Comparison of ENCODE assay signal across 1 cellular context in the genomic region with DNA sequence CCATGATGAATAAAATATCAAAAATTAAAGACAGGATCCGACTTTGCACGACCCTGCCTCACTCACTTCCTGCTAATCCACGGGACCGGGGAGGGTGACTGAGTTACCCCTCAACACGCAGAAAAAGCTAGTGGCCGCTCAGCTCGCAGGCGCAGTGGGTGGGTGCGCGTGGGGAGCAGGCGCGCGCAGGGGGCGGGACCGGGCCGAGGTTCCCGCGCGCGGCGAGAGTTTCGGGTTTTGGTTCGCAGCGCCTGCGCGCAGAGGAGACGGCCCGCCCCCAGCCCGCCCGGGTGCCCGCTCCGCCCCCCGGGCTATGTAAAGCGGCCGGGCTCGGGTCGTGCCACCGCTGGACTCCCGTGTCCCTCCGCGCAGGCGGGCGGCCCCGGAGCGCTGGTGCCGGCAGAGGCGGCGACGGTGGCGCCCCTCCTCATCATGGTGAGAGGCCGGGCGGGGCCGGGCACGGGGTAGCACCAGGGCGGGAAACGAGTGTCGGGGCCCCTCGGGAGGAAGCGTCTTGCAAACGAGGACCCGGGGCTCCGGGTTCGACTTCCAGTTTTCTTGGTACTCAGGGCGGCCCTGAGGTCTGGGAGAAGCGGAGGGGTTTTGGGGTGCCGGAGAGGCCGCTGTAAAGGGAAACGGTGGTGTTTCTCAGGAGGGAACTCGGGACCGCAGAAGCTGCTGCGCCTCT.
TF ChIP-seq lines count a peak whose summit lies in the region.

A gene (plus strand): TSS at position 343 of the 688 bp plus-strand sequence. CDS start 90 bp downstream, at position 433.

TF ChIP-seq in HepG2, 621 proteins besides CTCF, POLR2A, EP300 and RAD21 (continued from another document and continues in another):
- TF ChIP-seq SALL1 (CRISPR knock-in tag; IDR thresholded peaks at IDR 0.05), result peak; percentile 74
- TF ChIP-seq XRCC5 (optimal IDR thresholded peaks at IDR 0.05; ENCODE audit: low read length), result no peak
- no peak; the same call in 1 of the 2 replicates for TF ChIP-seq ZNF335 (CRISPR knock-in tag; IDR thresholded peaks at IDR 0.05)
- TF ChIP-seq, protein P1, sequence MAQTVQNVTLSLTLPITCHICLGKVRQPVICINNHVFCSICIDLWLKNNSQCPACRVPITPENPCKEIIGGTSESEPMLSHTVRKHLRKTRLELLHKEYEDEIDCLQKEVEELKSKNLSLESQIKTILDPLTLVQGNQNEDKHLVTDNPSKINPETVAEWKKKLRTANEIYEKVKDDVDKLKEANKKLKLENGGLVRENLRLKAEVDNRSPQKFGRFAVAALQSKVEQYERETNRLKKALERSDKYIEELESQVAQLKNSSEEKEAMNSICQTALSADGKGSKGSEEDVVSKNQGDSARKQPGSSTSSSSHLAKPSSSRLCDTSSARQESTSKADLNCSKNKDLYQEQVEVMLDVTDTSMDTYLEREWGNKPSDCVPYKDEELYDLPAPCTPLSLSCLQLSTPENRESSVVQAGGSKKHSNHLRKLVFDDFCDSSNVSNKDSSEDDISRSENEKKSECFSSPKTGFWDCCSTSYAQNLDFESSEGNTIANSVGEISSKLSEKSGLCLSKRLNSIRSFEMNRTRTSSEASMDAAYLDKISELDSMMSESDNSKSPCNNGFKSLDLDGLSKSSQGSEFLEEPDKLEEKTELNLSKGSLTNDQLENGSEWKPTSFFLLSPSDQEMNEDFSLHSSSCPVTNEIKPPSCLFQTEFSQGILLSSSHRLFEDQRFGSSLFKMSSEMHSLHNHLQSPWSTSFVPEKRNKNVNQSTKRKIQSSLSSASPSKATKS (CRISPR knock-in tag; IDR thresholded peaks at IDR 0.05), result no peak
- peak; percentile 90 for TF ChIP-seq ZSCAN21 (CRISPR knock-in tag; IDR thresholded peaks at IDR 0.05; ENCODE audit: borderline replicate concordance)
- no peak; the same call in 1 of the 2 replicates for TF ChIP-seq ZNF138 (CRISPR knock-in tag; IDR thresholded peaks at IDR 0.05; ENCODE audit: low read depth)
- TF ChIP-seq ISX (CRISPR knock-in tag; conservative IDR thresholded peaks at IDR 0.05), result peak; percentile 95
- TF ChIP-seq ZBTB20 (CRISPR knock-in tag; IDR thresholded peaks at IDR 0.05; ENCODE audit: borderline replicate concordance, low read depth), result no peak
- TF ChIP-seq, protein P2, sequence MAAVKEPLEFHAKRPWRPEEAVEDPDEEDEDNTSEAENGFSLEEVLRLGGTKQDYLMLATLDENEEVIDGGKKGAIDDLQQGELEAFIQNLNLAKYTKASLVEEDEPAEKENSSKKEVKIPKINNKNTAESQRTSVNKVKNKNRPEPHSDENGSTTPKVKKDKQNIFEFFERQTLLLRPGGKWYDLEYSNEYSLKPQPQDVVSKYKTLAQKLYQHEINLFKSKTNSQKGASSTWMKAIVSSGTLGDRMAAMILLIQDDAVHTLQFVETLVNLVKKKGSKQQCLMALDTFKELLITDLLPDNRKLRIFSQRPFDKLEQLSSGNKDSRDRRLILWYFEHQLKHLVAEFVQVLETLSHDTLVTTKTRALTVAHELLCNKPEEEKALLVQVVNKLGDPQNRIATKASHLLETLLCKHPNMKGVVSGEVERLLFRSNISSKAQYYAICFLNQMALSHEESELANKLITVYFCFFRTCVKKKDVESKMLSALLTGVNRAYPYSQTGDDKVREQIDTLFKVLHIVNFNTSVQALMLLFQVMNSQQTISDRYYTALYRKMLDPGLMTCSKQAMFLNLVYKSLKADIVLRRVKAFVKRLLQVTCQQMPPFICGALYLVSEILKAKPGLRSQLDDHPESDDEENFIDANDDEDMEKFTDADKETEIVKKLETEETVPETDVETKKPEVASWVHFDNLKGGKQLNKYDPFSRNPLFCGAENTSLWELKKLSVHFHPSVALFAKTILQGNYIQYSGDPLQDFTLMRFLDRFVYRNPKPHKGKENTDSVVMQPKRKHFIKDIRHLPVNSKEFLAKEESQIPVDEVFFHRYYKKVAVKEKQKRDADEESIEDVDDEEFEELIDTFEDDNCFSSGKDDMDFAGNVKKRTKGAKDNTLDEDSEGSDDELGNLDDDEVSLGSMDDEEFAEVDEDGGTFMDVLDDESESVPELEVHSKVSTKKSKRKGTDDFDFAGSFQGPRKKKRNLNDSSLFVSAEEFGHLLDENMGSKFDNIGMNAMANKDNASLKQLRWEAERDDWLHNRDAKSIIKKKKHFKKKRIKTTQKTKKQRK (IDR thresholded peaks at IDR 0.05; ENCODE audit: low read length), result no peak
- TF ChIP-seq, protein P3, sequence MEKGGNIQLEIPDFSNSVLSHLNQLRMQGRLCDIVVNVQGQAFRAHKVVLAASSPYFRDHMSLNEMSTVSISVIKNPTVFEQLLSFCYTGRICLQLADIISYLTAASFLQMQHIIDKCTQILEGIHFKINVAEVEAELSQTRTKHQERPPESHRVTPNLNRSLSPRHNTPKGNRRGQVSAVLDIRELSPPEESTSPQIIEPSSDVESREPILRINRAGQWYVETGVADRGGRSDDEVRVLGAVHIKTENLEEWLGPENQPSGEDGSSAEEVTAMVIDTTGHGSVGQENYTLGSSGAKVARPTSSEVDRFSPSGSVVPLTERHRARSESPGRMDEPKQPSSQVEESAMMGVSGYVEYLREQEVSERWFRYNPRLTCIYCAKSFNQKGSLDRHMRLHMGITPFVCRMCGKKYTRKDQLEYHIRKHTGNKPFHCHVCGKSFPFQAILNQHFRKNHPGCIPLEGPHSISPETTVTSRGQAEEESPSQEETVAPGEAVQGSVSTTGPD (CRISPR knock-in tag; IDR thresholded peaks at IDR 0.05), result no peak
- peak; percentile 32; the same call in 1 of the 2 replicates for TF ChIP-seq ZNF350 (CRISPR knock-in tag; IDR thresholded peaks at IDR 0.05; ENCODE audit: borderline replicate concordance, low read depth)
- TF ChIP-seq KLF9 (CRISPR knock-in tag; IDR thresholded peaks at IDR 0.05; ENCODE audit: low read depth), result no peak
- peak; percentile 31; the same call in 1 of the 2 replicates for TF ChIP-seq RXRB (CRISPR knock-in tag; IDR thresholded peaks at IDR 0.05; ENCODE audit: borderline replicate concordance)
- no peak; the same call in 1 of the 2 replicates for TF ChIP-seq PRMT3 (CRISPR knock-in tag; IDR thresholded peaks at IDR 0.05; ENCODE audit: borderline replicate concordance, low read depth)
- TF ChIP-seq ZBTB1 (CRISPR knock-in tag; IDR thresholded peaks at IDR 0.05; ENCODE audit: borderline replicate concordance), result no peak
- no peak; the same call in 1 of the 2 replicates for TF ChIP-seq NAIF1 (CRISPR knock-in tag; IDR thresholded peaks at IDR 0.05; ENCODE audit: borderline replicate concordance)
- TF ChIP-seq, protein P4, sequence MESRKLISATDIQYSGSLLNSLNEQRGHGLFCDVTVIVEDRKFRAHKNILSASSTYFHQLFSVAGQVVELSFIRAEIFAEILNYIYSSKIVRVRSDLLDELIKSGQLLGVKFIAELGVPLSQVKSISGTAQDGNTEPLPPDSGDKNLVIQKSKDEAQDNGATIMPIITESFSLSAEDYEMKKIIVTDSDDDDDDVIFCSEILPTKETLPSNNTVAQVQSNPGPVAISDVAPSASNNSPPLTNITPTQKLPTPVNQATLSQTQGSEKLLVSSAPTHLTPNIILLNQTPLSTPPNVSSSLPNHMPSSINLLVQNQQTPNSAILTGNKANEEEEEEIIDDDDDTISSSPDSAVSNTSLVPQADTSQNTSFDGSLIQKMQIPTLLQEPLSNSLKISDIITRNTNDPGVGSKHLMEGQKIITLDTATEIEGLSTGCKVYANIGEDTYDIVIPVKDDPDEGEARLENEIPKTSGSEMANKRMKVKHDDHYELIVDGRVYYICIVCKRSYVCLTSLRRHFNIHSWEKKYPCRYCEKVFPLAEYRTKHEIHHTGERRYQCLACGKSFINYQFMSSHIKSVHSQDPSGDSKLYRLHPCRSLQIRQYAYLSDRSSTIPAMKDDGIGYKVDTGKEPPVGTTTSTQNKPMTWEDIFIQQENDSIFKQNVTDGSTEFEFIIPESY (CRISPR knock-in tag; IDR thresholded peaks at IDR 0.05), result peak; percentile 36; the same call in 1 of the 2 replicates
- no peak; the same call in 1 of the 2 replicates for TF ChIP-seq ZNF484 (CRISPR knock-in tag; IDR thresholded peaks at IDR 0.05; ENCODE audit: borderline replicate concordance, low read depth)
- peak; percentile 68 for TF ChIP-seq YEATS2 (CRISPR knock-in tag; IDR thresholded peaks at IDR 0.05; ENCODE audit: borderline replicate concordance)
- TF ChIP-seq ZNF724P (CRISPR knock-in tag; IDR thresholded peaks at IDR 0.05; ENCODE audit: borderline replicate concordance), result peak; percentile 6; the same call in 1 of the 2 replicates
- peak; percentile 59; the same call in 1 of the 2 replicates for TF ChIP-seq POGZ (CRISPR knock-in tag; IDR thresholded peaks at IDR 0.05)
- TF ChIP-seq PPARG (CRISPR knock-in tag; conservative IDR thresholded peaks at IDR 0.05), result peak; percentile 47; the same call in 1 of the 2 replicates
- no peak for TF ChIP-seq DNMT1 (CRISPR knock-in tag; IDR thresholded peaks at IDR 0.05)
- TF ChIP-seq JUND (CRISPR knock-in tag; IDR thresholded peaks at IDR 0.05), result peak; percentile 42; the same call in 1 of the 2 replicates
- TF ChIP-seq, protein P5, sequence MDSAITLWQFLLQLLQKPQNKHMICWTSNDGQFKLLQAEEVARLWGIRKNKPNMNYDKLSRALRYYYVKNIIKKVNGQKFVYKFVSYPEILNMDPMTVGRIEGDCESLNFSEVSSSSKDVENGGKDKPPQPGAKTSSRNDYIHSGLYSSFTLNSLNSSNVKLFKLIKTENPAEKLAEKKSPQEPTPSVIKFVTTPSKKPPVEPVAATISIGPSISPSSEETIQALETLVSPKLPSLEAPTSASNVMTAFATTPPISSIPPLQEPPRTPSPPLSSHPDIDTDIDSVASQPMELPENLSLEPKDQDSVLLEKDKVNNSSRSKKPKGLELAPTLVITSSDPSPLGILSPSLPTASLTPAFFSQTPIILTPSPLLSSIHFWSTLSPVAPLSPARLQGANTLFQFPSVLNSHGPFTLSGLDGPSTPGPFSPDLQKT (CRISPR knock-in tag; IDR thresholded peaks at IDR 0.05; ENCODE audit: borderline replicate concordance), result no peak
- TF ChIP-seq, protein P6, sequence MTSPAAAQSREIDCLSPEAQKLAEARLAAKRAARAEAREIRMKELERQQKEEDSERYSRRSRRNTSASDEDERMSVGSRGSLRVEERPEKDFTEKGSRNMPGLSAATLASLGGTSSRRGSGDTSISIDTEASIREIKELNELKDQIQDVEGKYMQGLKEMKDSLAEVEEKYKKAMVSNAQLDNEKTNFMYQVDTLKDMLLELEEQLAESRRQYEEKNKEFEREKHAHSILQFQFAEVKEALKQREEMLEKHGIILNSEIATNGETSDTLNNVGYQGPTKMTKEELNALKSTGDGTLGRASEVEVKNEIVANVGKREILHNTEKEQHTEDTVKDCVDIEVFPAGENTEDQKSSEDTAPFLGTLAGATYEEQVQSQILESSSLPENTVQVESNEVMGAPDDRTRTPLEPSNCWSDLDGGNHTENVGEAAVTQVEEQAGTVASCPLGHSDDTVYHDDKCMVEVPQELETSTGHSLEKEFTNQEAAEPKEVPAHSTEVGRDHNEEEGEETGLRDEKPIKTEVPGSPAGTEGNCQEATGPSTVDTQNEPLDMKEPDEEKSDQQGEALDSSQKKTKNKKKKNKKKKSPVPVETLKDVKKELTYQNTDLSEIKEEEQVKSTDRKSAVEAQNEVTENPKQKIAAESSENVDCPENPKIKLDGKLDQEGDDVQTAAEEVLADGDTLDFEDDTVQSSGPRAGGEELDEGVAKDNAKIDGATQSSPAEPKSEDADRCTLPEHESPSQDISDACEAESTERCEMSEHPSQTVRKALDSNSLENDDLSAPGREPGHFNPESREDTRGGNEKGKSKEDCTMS (CRISPR knock-in tag; conservative IDR thresholded peaks at IDR 0.05), result no peak
- peak; percentile 70; the same call in 1 of the 2 replicates for TF ChIP-seq KLF12 (CRISPR knock-in tag; IDR thresholded peaks at IDR 0.05; ENCODE audit: borderline replicate concordance)
- TF ChIP-seq POLR2AphosphoS2 (IDR thresholded peaks at IDR 0.05; ENCODE audit: low read depth, low read length), result peak; percentile 82
- peak; percentile 95 for TF ChIP-seq PHF8 (CRISPR knock-in tag; IDR thresholded peaks at IDR 0.05)
- TF ChIP-seq SALL2 (CRISPR knock-in tag; IDR thresholded peaks at IDR 0.05), result peak; percentile 50; the same call in 1 of the 2 replicates
- 0 out of 2 replicates have a peak, but pooled peaks have one; percentile 37 for TF ChIP-seq JUNB (CRISPR knock-in tag; IDR thresholded peaks at IDR 0.05; ENCODE audit: borderline replicate concordance)
- TF ChIP-seq SAFB2 (CRISPR knock-in tag; IDR thresholded peaks at IDR 0.05; ENCODE audit: borderline replicate concordance, low read depth), result no peak; the same call in 1 of the 2 replicates
- TF ChIP-seq, protein P7, sequence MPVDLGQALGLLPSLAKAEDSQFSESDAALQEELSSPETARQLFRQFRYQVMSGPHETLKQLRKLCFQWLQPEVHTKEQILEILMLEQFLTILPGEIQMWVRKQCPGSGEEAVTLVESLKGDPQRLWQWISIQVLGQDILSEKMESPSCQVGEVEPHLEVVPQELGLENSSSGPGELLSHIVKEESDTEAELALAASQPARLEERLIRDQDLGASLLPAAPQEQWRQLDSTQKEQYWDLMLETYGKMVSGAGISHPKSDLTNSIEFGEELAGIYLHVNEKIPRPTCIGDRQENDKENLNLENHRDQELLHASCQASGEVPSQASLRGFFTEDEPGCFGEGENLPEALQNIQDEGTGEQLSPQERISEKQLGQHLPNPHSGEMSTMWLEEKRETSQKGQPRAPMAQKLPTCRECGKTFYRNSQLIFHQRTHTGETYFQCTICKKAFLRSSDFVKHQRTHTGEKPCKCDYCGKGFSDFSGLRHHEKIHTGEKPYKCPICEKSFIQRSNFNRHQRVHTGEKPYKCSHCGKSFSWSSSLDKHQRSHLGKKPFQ (CRISPR knock-in tag; IDR thresholded peaks at IDR 0.05; ENCODE audit: insufficient replicate concordance), result peak; percentile 76
- no peak for TF ChIP-seq ZNF282 (IDR thresholded peaks at IDR 0.05; ENCODE audit: partially characterized antibody)
- no peak for TF ChIP-seq NFIB (CRISPR knock-in tag; IDR thresholded peaks at IDR 0.05; ENCODE audit: borderline replicate concordance)
- no peak for TF ChIP-seq U2AF1 (optimal IDR thresholded peaks at IDR 0.05; ENCODE audit: low read depth, low read length)
- no peak for TF ChIP-seq PAF1 (CRISPR knock-in tag; IDR thresholded peaks at IDR 0.05)
- TF ChIP-seq SRF (IDR thresholded peaks at IDR 0.05; ENCODE audit: low read depth, low read length), result no peak
- TF ChIP-seq ZNF569 (CRISPR knock-in tag; IDR thresholded peaks at IDR 0.05; ENCODE audit: borderline replicate concordance), result no peak
- TF ChIP-seq, protein P8, sequence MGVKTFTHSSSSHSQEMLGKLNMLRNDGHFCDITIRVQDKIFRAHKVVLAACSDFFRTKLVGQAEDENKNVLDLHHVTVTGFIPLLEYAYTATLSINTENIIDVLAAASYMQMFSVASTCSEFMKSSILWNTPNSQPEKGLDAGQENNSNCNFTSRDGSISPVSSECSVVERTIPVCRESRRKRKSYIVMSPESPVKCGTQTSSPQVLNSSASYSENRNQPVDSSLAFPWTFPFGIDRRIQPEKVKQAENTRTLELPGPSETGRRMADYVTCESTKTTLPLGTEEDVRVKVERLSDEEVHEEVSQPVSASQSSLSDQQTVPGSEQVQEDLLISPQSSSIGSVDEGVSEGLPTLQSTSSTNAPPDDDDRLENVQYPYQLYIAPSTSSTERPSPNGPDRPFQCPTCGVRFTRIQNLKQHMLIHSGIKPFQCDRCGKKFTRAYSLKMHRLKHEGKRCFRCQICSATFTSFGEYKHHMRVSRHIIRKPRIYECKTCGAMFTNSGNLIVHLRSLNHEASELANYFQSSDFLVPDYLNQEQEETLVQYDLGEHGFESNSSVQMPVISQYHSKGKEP (CRISPR knock-in tag; IDR thresholded peaks at IDR 0.05), result 0 out of 2 replicates have a peak, but pooled peaks have one; percentile 26
- 0 out of 2 replicates have a peak, but pooled peaks have one; percentile 11 for TF ChIP-seq CC2D1A (CRISPR knock-in tag; IDR thresholded peaks at IDR 0.05)
